1 cellular context compared by ENCODE assay signal in the genomic region with DNA sequence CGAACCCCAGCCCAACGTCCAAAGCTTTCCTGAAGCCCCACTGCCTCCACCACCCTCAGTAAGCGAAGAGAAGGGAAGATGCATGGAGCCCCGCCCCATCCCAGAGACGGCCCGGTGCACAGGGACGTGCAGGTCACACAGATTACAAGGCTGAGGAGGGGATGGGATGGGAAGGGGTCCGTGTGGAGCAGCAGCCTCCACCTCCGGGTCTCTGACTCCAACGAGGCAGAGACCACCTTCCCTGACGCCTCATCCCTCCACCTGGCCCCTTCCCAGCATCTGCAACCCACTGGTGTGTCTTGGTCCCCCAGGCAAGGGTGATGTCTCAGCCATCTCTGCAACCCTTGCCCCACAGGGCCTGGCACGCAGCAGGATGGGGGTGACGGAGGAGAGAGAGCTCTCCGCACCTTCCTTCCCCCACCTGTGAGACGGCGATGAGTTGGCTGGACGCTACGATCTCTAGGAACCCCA.
TF ChIP-seq lines count a peak whose summit lies in the region.

No MANE protein-coding gene starts in this region.

TF ChIP-seq in GM23338, 12 proteins besides CTCF, POLR2A, EP300 and RAD21 (continued from another document):
- TF ChIP-seq, protein P1, sequence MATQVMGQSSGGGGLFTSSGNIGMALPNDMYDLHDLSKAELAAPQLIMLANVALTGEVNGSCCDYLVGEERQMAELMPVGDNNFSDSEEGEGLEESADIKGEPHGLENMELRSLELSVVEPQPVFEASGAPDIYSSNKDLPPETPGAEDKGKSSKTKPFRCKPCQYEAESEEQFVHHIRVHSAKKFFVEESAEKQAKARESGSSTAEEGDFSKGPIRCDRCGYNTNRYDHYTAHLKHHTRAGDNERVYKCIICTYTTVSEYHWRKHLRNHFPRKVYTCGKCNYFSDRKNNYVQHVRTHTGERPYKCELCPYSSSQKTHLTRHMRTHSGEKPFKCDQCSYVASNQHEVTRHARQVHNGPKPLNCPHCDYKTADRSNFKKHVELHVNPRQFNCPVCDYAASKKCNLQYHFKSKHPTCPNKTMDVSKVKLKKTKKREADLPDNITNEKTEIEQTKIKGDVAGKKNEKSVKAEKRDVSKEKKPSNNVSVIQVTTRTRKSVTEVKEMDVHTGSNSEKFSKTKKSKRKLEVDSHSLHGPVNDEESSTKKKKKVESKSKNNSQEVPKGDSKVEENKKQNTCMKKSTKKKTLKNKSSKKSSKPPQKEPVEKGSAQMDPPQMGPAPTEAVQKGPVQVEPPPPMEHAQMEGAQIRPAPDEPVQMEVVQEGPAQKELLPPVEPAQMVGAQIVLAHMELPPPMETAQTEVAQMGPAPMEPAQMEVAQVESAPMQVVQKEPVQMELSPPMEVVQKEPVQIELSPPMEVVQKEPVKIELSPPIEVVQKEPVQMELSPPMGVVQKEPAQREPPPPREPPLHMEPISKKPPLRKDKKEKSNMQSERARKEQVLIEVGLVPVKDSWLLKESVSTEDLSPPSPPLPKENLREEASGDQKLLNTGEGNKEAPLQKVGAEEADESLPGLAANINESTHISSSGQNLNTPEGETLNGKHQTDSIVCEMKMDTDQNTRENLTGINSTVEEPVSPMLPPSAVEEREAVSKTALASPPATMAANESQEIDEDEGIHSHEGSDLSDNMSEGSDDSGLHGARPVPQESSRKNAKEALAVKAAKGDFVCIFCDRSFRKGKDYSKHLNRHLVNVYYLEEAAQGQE (IDR thresholded peaks at IDR 0.05; ENCODE audit: unreplicated experiment) = no peak
- TF ChIP-seq, protein P2, sequence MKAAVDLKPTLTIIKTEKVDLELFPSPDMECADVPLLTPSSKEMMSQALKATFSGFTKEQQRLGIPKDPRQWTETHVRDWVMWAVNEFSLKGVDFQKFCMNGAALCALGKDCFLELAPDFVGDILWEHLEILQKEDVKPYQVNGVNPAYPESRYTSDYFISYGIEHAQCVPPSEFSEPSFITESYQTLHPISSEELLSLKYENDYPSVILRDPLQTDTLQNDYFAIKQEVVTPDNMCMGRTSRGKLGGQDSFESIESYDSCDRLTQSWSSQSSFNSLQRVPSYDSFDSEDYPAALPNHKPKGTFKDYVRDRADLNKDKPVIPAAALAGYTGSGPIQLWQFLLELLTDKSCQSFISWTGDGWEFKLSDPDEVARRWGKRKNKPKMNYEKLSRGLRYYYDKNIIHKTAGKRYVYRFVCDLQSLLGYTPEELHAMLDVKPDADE (IDR thresholded peaks at IDR 0.05) = no peak
- TF ChIP-seq, protein P3, sequence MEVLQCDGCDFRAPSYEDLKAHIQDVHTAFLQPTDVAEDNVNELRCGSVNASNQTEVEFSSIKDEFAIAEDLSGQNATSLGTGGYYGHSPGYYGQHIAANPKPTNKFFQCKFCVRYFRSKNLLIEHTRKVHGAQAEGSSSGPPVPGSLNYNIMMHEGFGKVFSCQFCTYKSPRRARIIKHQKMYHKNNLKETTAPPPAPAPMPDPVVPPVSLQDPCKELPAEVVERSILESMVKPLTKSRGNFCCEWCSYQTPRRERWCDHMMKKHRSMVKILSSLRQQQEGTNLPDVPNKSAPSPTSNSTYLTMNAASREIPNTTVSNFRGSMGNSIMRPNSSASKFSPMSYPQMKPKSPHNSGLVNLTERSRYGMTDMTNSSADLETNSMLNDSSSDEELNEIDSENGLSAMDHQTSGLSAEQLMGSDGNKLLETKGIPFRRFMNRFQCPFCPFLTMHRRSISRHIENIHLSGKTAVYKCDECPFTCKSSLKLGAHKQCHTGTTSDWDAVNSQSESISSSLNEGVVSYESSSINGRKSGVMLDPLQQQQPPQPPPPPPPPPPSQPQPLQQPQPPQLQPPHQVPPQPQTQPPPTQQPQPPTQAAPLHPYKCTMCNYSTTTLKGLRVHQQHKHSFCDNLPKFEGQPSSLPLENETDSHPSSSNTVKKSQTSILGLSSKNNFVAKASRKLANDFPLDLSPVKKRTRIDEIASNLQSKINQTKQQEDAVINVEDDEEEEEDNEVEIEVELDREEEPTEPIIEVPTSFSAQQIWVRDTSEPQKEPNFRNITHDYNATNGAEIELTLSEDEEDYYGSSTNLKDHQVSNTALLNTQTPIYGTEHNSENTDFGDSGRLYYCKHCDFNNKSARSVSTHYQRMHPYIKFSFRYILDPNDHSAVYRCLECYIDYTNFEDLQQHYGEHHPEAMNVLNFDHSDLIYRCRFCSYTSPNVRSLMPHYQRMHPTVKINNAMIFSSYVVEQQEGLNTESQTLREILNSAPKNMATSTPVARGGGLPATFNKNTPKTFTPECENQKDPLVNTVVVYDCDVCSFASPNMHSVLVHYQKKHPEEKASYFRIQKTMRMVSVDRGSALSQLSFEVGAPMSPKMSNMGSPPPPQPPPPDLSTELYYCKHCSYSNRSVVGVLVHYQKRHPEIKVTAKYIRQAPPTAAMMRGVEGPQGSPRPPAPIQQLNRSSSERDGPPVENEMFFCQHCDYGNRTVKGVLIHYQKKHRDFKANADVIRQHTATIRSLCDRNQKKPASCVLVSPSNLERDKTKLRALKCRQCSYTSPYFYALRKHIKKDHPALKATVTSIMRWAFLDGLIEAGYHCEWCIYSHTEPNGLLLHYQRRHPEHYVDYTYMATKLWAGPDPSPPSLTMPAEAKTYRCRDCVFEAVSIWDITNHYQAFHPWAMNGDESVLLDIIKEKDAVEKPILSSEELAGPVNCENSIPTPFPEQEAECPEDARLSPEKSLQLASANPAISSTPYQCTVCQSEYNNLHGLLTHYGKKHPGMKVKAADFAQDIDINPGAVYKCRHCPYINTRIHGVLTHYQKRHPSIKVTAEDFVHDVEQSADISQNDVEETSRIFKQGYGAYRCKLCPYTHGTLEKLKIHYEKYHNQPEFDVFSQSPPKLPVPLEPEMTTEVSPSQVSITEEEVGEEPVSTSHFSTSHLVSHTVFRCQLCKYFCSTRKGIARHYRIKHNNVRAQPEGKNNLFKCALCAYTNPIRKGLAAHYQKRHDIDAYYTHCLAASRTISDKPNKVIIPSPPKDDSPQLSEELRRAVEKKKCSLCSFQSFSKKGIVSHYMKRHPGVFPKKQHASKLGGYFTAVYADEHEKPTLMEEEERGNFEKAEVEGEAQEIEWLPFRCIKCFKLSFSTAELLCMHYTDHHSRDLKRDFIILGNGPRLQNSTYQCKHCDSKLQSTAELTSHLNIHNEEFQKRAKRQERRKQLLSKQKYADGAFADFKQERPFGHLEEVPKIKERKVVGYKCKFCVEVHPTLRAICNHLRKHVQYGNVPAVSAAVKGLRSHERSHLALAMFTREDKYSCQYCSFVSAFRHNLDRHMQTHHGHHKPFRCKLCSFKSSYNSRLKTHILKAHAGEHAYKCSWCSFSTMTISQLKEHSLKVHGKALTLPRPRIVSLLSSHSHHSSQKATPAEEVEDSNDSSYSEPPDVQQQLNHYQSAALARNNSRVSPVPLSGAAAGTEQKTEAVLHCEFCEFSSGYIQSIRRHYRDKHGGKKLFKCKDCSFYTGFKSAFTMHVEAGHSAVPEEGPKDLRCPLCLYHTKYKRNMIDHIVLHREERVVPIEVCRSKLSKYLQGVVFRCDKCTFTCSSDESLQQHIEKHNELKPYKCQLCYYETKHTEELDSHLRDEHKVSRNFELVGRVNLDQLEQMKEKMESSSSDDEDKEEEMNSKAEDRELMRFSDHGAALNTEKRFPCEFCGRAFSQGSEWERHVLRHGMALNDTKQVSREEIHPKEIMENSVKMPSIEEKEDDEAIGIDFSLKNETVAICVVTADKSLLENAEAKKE (CRISPR knock-in tag; IDR thresholded peaks at IDR 0.05) = no peak
- TF ChIP-seq EZH2 (IDR thresholded peaks at IDR 0.05; ENCODE audit: low read depth, unreplicated experiment) (no peak), JUNB (IDR thresholded peaks at IDR 0.05; ENCODE audit: unreplicated experiment) (no peak), POLR2AphosphoS5 (IDR thresholded peaks at IDR 0.05; ENCODE audit: low read depth) (no peak)
